Comparison of ENCODE assay signal across 15 cellular contexts in genomic region chr13:20559659-20560356, GRCh38.
"Had no signal": no experiment of that assay in that cellular context is flagged by ENCODE, and none has a peak within 500 bp of the region (broad histone marks: within the 10 kb centered on the region; RNA-seq: fewer than 3 reads in every experiment).

No MANE protein-coding gene starts in this region.

- H3K36me3 ChIP-seq: cardiac muscle cell, gastrocnemius medialis, lower lobe of right lung, thyroid gland had no signal

- H3K4me3 Mint-ChIP-seq: activated T-cell treated with anti-CD3 and anti-CD28 coated beads, Interleukin-2, amount 50 U/mL, for 72 hours; naive thymus-derived CD8-positive, alpha-beta T cell had no signal

- H3K27me3 Mint-ChIP-seq: naive thymus-derived CD8-positive, alpha-beta T cell had no signal

- H3K27ac ChIP-seq: cardiac muscle cell, gastrocnemius medialis, lower lobe of right lung, thyroid gland had no signal

- H3K27ac Mint-ChIP-seq: activated T-cell treated with anti-CD3 and anti-CD28 coated beads, Interleukin-2, amount 50 U/mL, for 72 hours had no signal

- H3K27me3 ChIP-seq: cardiac muscle cell, gastrocnemius medialis, thyroid gland had no signal

- H3K4me3 ChIP-seq: cardiac muscle cell, gastrocnemius medialis, lower lobe of right lung, thyroid gland had no signal

- H3K4me1 ChIP-seq: gastrocnemius medialis, lower lobe of right lung, thyroid gland had no signal

- H3K9me3 ChIP-seq: gastrocnemius medialis, lower lobe of right lung, thyroid gland had no signal

- ATAC-seq: activated CD4-positive, CD25-positive, alpha-beta regulatory T cell treated with anti-CD3 and anti-CD28 coated beads, Interleukin-2, amount 50 U/mL, for 24 hours; gastrocnemius medialis; lower lobe of right lung; naive thymus-derived CD8-positive, alpha-beta T cell had no signal

- DNase-seq: activated CD4-positive, alpha-beta T cell treated with anti-CD3 and anti-CD28 coated beads, Interleukin-2, amount 50 U/mL, for 48 hours; activated CD8-positive, alpha-beta memory T cell treated with anti-CD3 and anti-CD28 coated beads, Interleukin-2, amount 50 U/mL, for 4 hours; effector CD4-positive, alpha-beta T cell; gastrocnemius medialis; lower lobe of right lung; midbrain; naive thymus-derived CD8-positive, alpha-beta T cell; SHP77; stimulated activated CD4-positive, alpha-beta T cell treated with anti-CD3 and anti-CD28 coated beads, Interleukin-15, amount 100 ng/mL, for 24 hours; stimulated activated CD4-positive, alpha-beta T cell treated with anti-CD3 and anti-CD28 coated beads, Interleukin-4, amount 100 ng/mL, for 24 hours; T-helper 2 cell; thyroid gland had no signal

- H3K36me3 Mint-ChIP-seq: naive thymus-derived CD8-positive, alpha-beta T cell had no signal

- H3K4me1 Mint-ChIP-seq: naive thymus-derived CD8-positive, alpha-beta T cell had no signal
